8 cellular contexts compared by ENCODE assay signal in genomic region chr4:53929955-53930798, GRCh38.
DNase-seq lines count a peak whose midpoint lies in the region; ATAC-seq and TF ChIP-seq lines count a peak whose summit lies in the region.

No MANE protein-coding gene starts in this region.

- no peaks in the 10 kb centered on the region for H4K20me1 ChIP-seq in MM.1S (ENCODE audit: insufficient read depth, low read length)

- CTCF ChIA-PET in CD4-positive, alpha-beta T cell (lab: Charles Lee): interaction anchor here (0.7 to 3.5 kb wide), 8 partner anchors 10 to 731 kb away, joined by 3 to 30 read pairs (median 4); no protein-coding TSS in a partner anchor

- H3K9me3 Mint-ChIP-seq in CD4-positive, alpha-beta T cell: no peaks in the 10 kb centered on the region

- no peak overlapping the region for H2AFZ ChIP-seq in MM.1S (ENCODE audit: low read length)

- H3K9ac ChIP-seq in MM.1S (ENCODE audit: low read length): no peak overlapping the region

- no peak overlapping the region for H3K4me3 Mint-ChIP-seq in CD4-positive, alpha-beta T cell

- no peaks in the 10 kb centered on the region for H3F3A ChIP-seq in MM.1S (ENCODE audit: insufficient read depth, low read length)

- H3K9me2 ChIP-seq in MM.1S (replicated peaks; ENCODE audit: insufficient read depth, low read length): no peaks in the 10 kb centered on the region

- no peaks in the 10 kb centered on the region for H3K9me3 ChIP-seq in CD4-positive, alpha-beta T cell (ENCODE audit: control insufficient read depth, low read length)
- H3K9me3 ChIP-seq in MM.1S (replicated peaks; ENCODE audit: insufficient read depth, low read length) (no peaks in the 10 kb centered on the region), prostate gland (no peaks in the 10 kb centered on the region)

- no peaks in the 10 kb centered on the region for H3K4me1 Mint-ChIP-seq in CD4-positive, alpha-beta T cell (ENCODE audit: low read depth)

- H3K4me1 ChIP-seq in MM.1S (ENCODE audit: low read length) (no peaks in the 10 kb centered on the region), prostate gland (replicated peaks) (no peaks in the 10 kb centered on the region)

- peaks cover 11% of the 10 kb centered on the region for H3K27me3 Mint-ChIP-seq in CD4-positive, alpha-beta T cell

- H3K27ac Mint-ChIP-seq in CD4-positive, alpha-beta T cell: no peak overlapping the region

- TF ChIP-seq CTCF in CD4-positive, alpha-beta T cell (IDR thresholded peaks at IDR 0.05): peak; percentile 79
- TF ChIP-seq CTCF in MM.1S (IDR thresholded peaks at IDR 0.05; ENCODE audit: low read length): peak; percentile 66
- TF ChIP-seq CTCF in prostate gland (IDR thresholded peaks at IDR 0.05): peak in 3 of 4 experiments; percentile 73 to 84 (median 82)

- peak; percentile 25 to 48 (median 32) for DNase-seq in CD4-positive, alpha-beta T cell
- peak; percentile 60 for DNase-seq in MM.1S
- DNase-seq in SK-N-DZ (ENCODE audit: low spot score): peak; percentile 83
- DNase-seq in activated naive CD8-positive, alpha-beta T cell treated with anti-CD3 and anti-CD28 coated beads, Interleukin-2, amount 50 U/mL, for 16 hours (ENCODE audit: low read depth, low spot score): peak; percentile 13
- peak; percentile 82 for DNase-seq in cardiac septum (ENCODE audit: low spot score)
- peak; percentile 79 for DNase-seq in prostate gland (ENCODE audit: low spot score)

- intact Hi-C loops in CD4-positive, alpha-beta T cell (cut with DNase I, micrococcal nuclease): loop anchor here (1.0 to 5.0 kb wide), 3 partner anchors 288 to 733 kb away; no protein-coding TSS in a partner anchor
- intact Hi-C loops in cardiac septum (cut with DNase I) (loop anchor here (2.0 to 5.0 kb wide), 2 partner anchors 132 to 287 kb away; partner anchors contain the start of gene CHIC2), prostate gland (cut with DNase I) (loop anchor here (2.0 to 10.0 kb wide), 3 partner anchors 287 to 735 kb away; no protein-coding TSS in a partner anchor)

- no peaks in the 10 kb centered on the region for H3K27me3 ChIP-seq in CD4-positive, alpha-beta T cell (ENCODE audit: control insufficient read depth, insufficient read depth, low read length)
- H3K27me3 ChIP-seq in MM.1S (replicated peaks; ENCODE audit: insufficient read depth, low read length) (no peaks in the 10 kb centered on the region), prostate gland (replicated peaks; ENCODE audit: insufficient read depth) (no peaks in the 10 kb centered on the region)

- no peak overlapping the region for H3K27ac ChIP-seq in CD4-positive, alpha-beta T cell (ENCODE audit: low read depth, low read length)
- H3K27ac ChIP-seq in MM.1S (ENCODE audit: low read length): no peak overlapping the region
- no peak overlapping the region for H3K27ac ChIP-seq in prostate gland

- 36% methylated on average over 8 of the region's 8 CpGs for WGBS in prostate gland

- POLR2A ChIA-PET in CD4-positive, alpha-beta T cell (lab: Charles Lee): no interaction called here

- no peak overlapping the region for H3K4me2 ChIP-seq in MM.1S (ENCODE audit: low read depth, low read length)

- no peaks in the 10 kb centered on the region for H3K36me3 ChIP-seq in MM.1S (replicated peaks; ENCODE audit: insufficient read depth, low read length)
- H3K36me3 ChIP-seq in prostate gland: no peaks in the 10 kb centered on the region

- no peaks in the 10 kb centered on the region for H3K36me3 Mint-ChIP-seq in CD4-positive, alpha-beta T cell (ENCODE audit: low read depth)

- TF ChIP-seq POLR2A in prostate gland (IDR thresholded peaks at IDR 0.05): no peak

- H3K4me3 ChIP-seq in MM.1S (ENCODE audit: low read length): no peak overlapping the region
- no peak overlapping the region for H3K4me3 ChIP-seq in prostate gland

- no peaks in the 10 kb centered on the region for H3K79me2 ChIP-seq in MM.1S (ENCODE audit: low read length)

- no peak for ATAC-seq in CD4-positive, alpha-beta T cell (ENCODE audit: poor library complexity)
- ATAC-seq in GM19463 (IDR thresholded peaks at IDR 0.05; ENCODE audit: unreplicated experiment): peak; percentile 78
- ATAC-seq in GM21447 (IDR thresholded peaks at IDR 0.05; ENCODE audit: unreplicated experiment): no peak

Comparison
In these comparisons a context has a peak if more than half of its experiments do, and no peak if none do; other contexts are left out.
1. DNase-seq: peak in every context shown above with its lines; median percentile 83 in SK-N-DZ; 82 in cardiac septum; 79 in prostate gland; 60 in MM.1S; 32 in CD4-positive, alpha-beta T cell; 13 in activated naive CD8-positive, alpha-beta T cell treated with anti-CD3 and anti-CD28 coated beads, Interleukin-2, amount 50 U/mL, for 16 hours.